22 cellular contexts compared by ENCODE assay signal in the genomic region with DNA sequence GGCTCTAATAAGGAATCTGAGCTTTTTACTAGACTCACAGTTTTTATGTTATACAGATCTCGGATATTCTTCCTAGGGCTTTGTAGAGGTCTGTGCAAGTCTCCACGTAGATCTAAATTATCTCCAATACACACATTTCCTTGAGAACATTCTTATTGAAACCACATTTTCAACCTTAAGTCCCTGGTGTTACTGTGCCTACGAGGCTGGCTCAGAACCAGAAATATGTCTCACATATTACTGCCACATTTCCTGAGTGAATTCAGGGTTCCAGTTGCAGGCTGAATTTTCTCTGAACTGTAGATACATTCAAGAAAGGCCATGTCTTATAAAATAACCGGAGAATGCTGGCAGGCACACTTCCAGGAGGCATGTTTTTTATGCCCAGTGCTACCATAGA. TPM values are rescaled to one million over a fixed set of nuclear protein-coding genes. Genes with fewer than 3 reads are reported as not detected.
A peak's percentile ranks its signal among the peaks of the same experiment; 100 is the strongest.
DNase-seq lines count a peak whose midpoint lies in the region; ATAC-seq, FAIRE-seq and TF ChIP-seq lines count a peak whose summit lies in the region.
"Had no signal": no experiment of that assay in that cellular context is flagged by ENCODE, and none has a peak within 500 bp of the region (broad histone marks: within the 10 kb centered on the region; RNA-seq: fewer than 3 reads in every experiment).

No MANE protein-coding gene starts in this region.

- H3K27ac ChIP-seq in astrocyte (ENCODE audit: low read depth, low read length): no peak overlapping the region
- no peak overlapping the region for H3K27ac ChIP-seq in vagina
- H3K27ac ChIP-seq: heart right ventricle, neutrophil had no signal

- no peak overlapping the region for H3K4me3 Mint-ChIP-seq in astrocyte (ENCODE audit: unreplicated experiment)
- H3K4me3 Mint-ChIP-seq: activated CD4-positive, alpha-beta T cell treated with anti-CD3 and anti-CD28 coated beads for 36 hours; activated naive CD4-positive, alpha-beta T cell treated with anti-CD3 and anti-CD28 coated beads, Interleukin-2, amount 10 ng/mL, durations not matched to agents 7 days and 5 days; CD8-positive, alpha-beta memory T cell; T-helper 2 cell treated with Interferon-gamma antibody and Interleukin-4, amounts not matched to agents 5 μg/mL and 100 μg/mL, for 36 hours had no signal

- intact Hi-C loops in vagina (cut with DNase I): no loop called here

- no peak for ATAC-seq in HG03135 (IDR thresholded peaks at IDR 0.05; ENCODE audit: unreplicated experiment)
- ATAC-seq: activated CD4-positive, alpha-beta T cell treated with anti-CD3 and anti-CD28 coated beads for 36 hours; Right ventricle myocardium inferior; sciatic nerve had no signal

- POLR2A ChIA-PET in AG04449 (lab: Yijun Ruan, JAX): no interaction called here

- no peak overlapping the region for H3K9ac ChIP-seq in astrocyte (ENCODE audit: low read length)

- H3K27me3 Mint-ChIP-seq in astrocyte (ENCODE audit: low read depth, unreplicated experiment): peaks cover 3% of the 10 kb centered on the region
- H3K27me3 Mint-ChIP-seq: activated naive CD4-positive, alpha-beta T cell treated with anti-CD3 and anti-CD28 coated beads, Interleukin-2, amount 10 ng/mL, durations not matched to agents 7 days and 5 days; CD8-positive, alpha-beta memory T cell had no signal

- H3K9me3 ChIP-seq in astrocyte (ENCODE audit: insufficient read depth, low read depth, low read length) (no peaks in the 10 kb centered on the region), vagina (no peaks in the 10 kb centered on the region)
- H3K9me3 ChIP-seq: heart right ventricle, neutrophil had no signal

- peaks cover 6% of the 10 kb centered on the region for H3K36me3 Mint-ChIP-seq in astrocyte (ENCODE audit: low read depth, unreplicated experiment)
- H3K36me3 Mint-ChIP-seq: activated naive CD4-positive, alpha-beta T cell treated with anti-CD3 and anti-CD28 coated beads, Interleukin-2, amount 10 ng/mL, durations not matched to agents 7 days and 5 days; CD8-positive, alpha-beta memory T cell had no signal

- no peak overlapping the region for H3K4me2 ChIP-seq in astrocyte (ENCODE audit: low read length)

- no peaks in the 10 kb centered on the region for H4K20me1 ChIP-seq in astrocyte (ENCODE audit: insufficient read depth, low read length)

- H2AFZ ChIP-seq in astrocyte (ENCODE audit: low read depth, low read length): no peak overlapping the region

- H3K4me1 ChIP-seq in astrocyte (ENCODE audit: insufficient read depth, low read length) (no peaks in the 10 kb centered on the region), vagina (no peaks in the 10 kb centered on the region)

- CTCF ChIA-PET in AG04449 (lab: Yijun Ruan, JAX): no interaction called here

- no peaks in the 10 kb centered on the region for H3K27me3 ChIP-seq in astrocyte (ENCODE audit: insufficient read depth, low read length)
- H3K27me3 ChIP-seq in vagina: no peaks in the 10 kb centered on the region
- H3K27me3 ChIP-seq: heart right ventricle, neutrophil had no signal

- peaks cover 7% of the 10 kb centered on the region for H3K9me3 Mint-ChIP-seq in astrocyte (ENCODE audit: unreplicated experiment)
- H3K9me3 Mint-ChIP-seq: activated naive CD4-positive, alpha-beta T cell treated with anti-CD3 and anti-CD28 coated beads, Interleukin-2, amount 10 ng/mL, durations not matched to agents 7 days and 5 days; T-helper 2 cell treated with Interferon-gamma antibody and Interleukin-4, amounts not matched to agents 5 μg/mL and 100 μg/mL, for 36 hours had no signal

- H3K4me3 ChIP-seq in AG04449 (ENCODE audit: low read depth, low read length) (no peak overlapping the region), HFF-Myc (replicated peaks; ENCODE audit: low read depth, low read length) (no peak overlapping the region), astrocyte (ENCODE audit: insufficient read depth, low read depth, low read length) (no peak overlapping the region), vagina (no peak overlapping the region)
- H3K4me3 ChIP-seq: heart right ventricle had no signal

- no peak overlapping the region for H3K27ac Mint-ChIP-seq in astrocyte (ENCODE audit: unreplicated experiment)
- H3K27ac Mint-ChIP-seq: activated CD4-positive, alpha-beta T cell treated with anti-CD3 and anti-CD28 coated beads for 36 hours; activated naive CD4-positive, alpha-beta T cell treated with anti-CD3 and anti-CD28 coated beads, Interleukin-2, amount 10 ng/mL, durations not matched to agents 7 days and 5 days; CD8-positive, alpha-beta memory T cell; T-helper 2 cell treated with Interferon-gamma antibody and Interleukin-4, amounts not matched to agents 5 μg/mL and 100 μg/mL, for 36 hours had no signal

- TF ChIP-seq CTCF in AG04449 (IDR thresholded peaks at IDR 0.05; ENCODE audit: insufficient read depth, low read length, missing control alignments): no peak
- no peak for TF ChIP-seq CTCF in HFF-Myc (IDR thresholded peaks at IDR 0.05; ENCODE audit: low read depth, low read length, missing control alignments)
- no peak for TF ChIP-seq CTCF in astrocyte (IDR thresholded peaks at IDR 0.05; ENCODE audit: insufficient read depth, low read depth, low read length)
- no peak for TF ChIP-seq CTCF in vagina (IDR thresholded peaks at IDR 0.05)

- H3K79me2 ChIP-seq in astrocyte (ENCODE audit: insufficient read depth, low read length): no peaks in the 10 kb centered on the region

- peak; percentile 34 for DNase-seq in AG04449 (ENCODE audit: low read depth, low spot score)
- DNase-seq in HFF-Myc (ENCODE audit: extremely low read depth, low read depth): peak; percentile 78
- DNase-seq in astrocyte (ENCODE audit: low read depth): peak; percentile 49
- DNase-seq in fibroblast of the conjunctiva (ENCODE audit: low read depth): peak; percentile 18
- no peak for DNase-seq in UCSD-AML1 (lab: John Stamatoyannopoulos, UW; ENCODE audit: unreplicated experiment)
- no peak for DNase-seq in activated effector memory CD4-positive, alpha-beta T cell treated with Interleukin-2 at 50 U/mL for 16 hours
- no peak for DNase-seq in vagina (ENCODE audit: extremely low spot score in 2 of 2)
- DNase-seq: activated CD4-positive, alpha-beta T cell treated with anti-CD3 and anti-CD28 coated beads for 36 hours; activated CD8-positive, alpha-beta memory T cell treated with anti-CD3 and anti-CD28 coated beads, Interleukin-2, amount 50 U/mL, for 4 hours; activated naive CD4-positive, alpha-beta T cell treated with anti-CD3 and anti-CD28 coated beads, Interleukin-2, amount 10 ng/mL, durations not matched to agents 7 days and 5 days; caudate nucleus; CD8-positive, alpha-beta memory T cell; heart right ventricle; kidney; midbrain; NK-92 treated with Interleukin-12 subunit alpha and Interleukin-12 subunit beta, amount 100 ng/mL, for 24 hours; stimulated activated CD4-positive, alpha-beta T cell treated with anti-CD3 and anti-CD28 coated beads, Interleukin-4, amount 100 ng/mL, for 24 hours had no signal

- H3K36me3 ChIP-seq in astrocyte (ENCODE audit: insufficient read depth, low read length) (no peaks in the 10 kb centered on the region), vagina (no peaks in the 10 kb centered on the region)
- H3K36me3 ChIP-seq: heart right ventricle, neutrophil had no signal

- no peak for FAIRE-seq in astrocyte (lab: Jason Lieb, UNC)
- FAIRE-seq: kidney had no signal

- peaks cover 3% of the 10 kb centered on the region for H3K4me1 Mint-ChIP-seq in astrocyte (ENCODE audit: low read depth, unreplicated experiment)
- H3K4me1 Mint-ChIP-seq: activated CD4-positive, alpha-beta T cell treated with anti-CD3 and anti-CD28 coated beads for 36 hours; activated naive CD4-positive, alpha-beta T cell treated with anti-CD3 and anti-CD28 coated beads, Interleukin-2, amount 10 ng/mL, durations not matched to agents 7 days and 5 days; CD8-positive, alpha-beta memory T cell had no signal

- TF ChIP-seq POLR2A in vagina (IDR thresholded peaks at IDR 0.05): no peak

RNA-seq across cellular contexts. Expression of gene INHBA, which starts 46.5 kb away (rescaled TPM):
- total RNA-seq in astrocyte: 103 and 164 TPM in 2 replicates
- total RNA-seq in vagina: 2.2 TPM
- total RNA-seq: activated CD4-positive, alpha-beta T cell treated with anti-CD3 and anti-CD28 coated beads for 36 hours; CD8-positive, alpha-beta memory T cell had no signal

Comparison
In these comparisons a context has a peak if more than half of its experiments do, and no peak if none do; other contexts are left out.
1. DNase-seq: peak in AG04449 (single experiment), HFF-Myc (single experiment), astrocyte (single experiment) and fibroblast of the conjunctiva (single experiment); none in UCSD-AML1 (single experiment), activated effector memory CD4-positive, alpha-beta T cell treated with Interleukin-2 at 50 U/mL for 16 hours (single experiment) and vagina (0 of 2).
2. RNA of gene INHBA, which starts 46.5 kb away (total RNA-seq): 103 to 164 TPM in astrocyte; 2.2 TPM in vagina (single experiment); every median in the first group is over 10 times any median in the second.